In genomic region chr1:52702886-52703787, GRCh38 we compare ENCODE assay signal across 1 cellular context.
TF ChIP-seq lines count a peak whose summit lies in the region.

No MANE protein-coding gene starts in this region.

TF ChIP-seq in HepG2, 621 proteins besides CTCF, POLR2A, EP300 and RAD21 (continued from another document and continues in another):
- TF ChIP-seq ZNF281 (CRISPR knock-in tag; IDR thresholded peaks at IDR 0.05; ENCODE audit: borderline replicate concordance) (peak; percentile 97), SKI (IDR thresholded peaks at IDR 0.05; ENCODE audit: partially characterized antibody) (no peak), ZNF251 (CRISPR knock-in tag; IDR thresholded peaks at IDR 0.05) (no peak), TSC22D2 (CRISPR knock-in tag; IDR thresholded peaks at IDR 0.05; ENCODE audit: borderline replicate concordance) (peak; percentile 48; the same call in 1 of the 2 replicates), ZEB1 (IDR thresholded peaks at IDR 0.05; ENCODE audit: insufficient replicate concordance, low read depth) (no peak), ZNF547 (CRISPR knock-in tag; IDR thresholded peaks at IDR 0.05) (peak; percentile 94), ZBTB8A (CRISPR knock-in tag; IDR thresholded peaks at IDR 0.05; ENCODE audit: borderline replicate concordance, low read depth) (peak; percentile 51; the same call in 1 of the 2 replicates), LRRFIP1 (CRISPR knock-in tag; conservative IDR thresholded peaks at IDR 0.05) (no peak), BATF2 (CRISPR knock-in tag; IDR thresholded peaks at IDR 0.05) (no peak), MAX (IDR thresholded peaks at IDR 0.05) (peak; percentile 99), RBFOX2 (IDR thresholded peaks at IDR 0.05; ENCODE audit: low read depth, low read length) (peak; percentile 73), CC2D1A (CRISPR knock-in tag; IDR thresholded peaks at IDR 0.05) (no peak), ZNF749 (CRISPR knock-in tag; IDR thresholded peaks at IDR 0.05; ENCODE audit: borderline replicate concordance) (peak; percentile 77; the same call in 1 of the 2 replicates), ZNF337 (CRISPR knock-in tag; IDR thresholded peaks at IDR 0.05; ENCODE audit: borderline replicate concordance, low read depth) (no peak; the same call in 1 of the 2 replicates), ATF4 (CRISPR knock-in tag; IDR thresholded peaks at IDR 0.05) (peak in 1 of 2 experiments; percentile 90; a peak in 2 of 4 replicates), CENPT (CRISPR knock-in tag; IDR thresholded peaks at IDR 0.05; ENCODE audit: low read depth) (no peak), CEBPZ (IDR thresholded peaks at IDR 0.05; ENCODE audit: low read length) (no peak), ZSCAN20 (CRISPR knock-in tag; IDR thresholded peaks at IDR 0.05; ENCODE audit: borderline replicate concordance) (no peak), RELA (CRISPR knock-in tag; IDR thresholded peaks at IDR 0.05) (no peak), ZSCAN5A (CRISPR knock-in tag; IDR thresholded peaks at IDR 0.05; ENCODE audit: borderline replicate concordance) (peak; percentile 61; the same call in 1 of the 2 replicates), ZGPAT (CRISPR knock-in tag; IDR thresholded peaks at IDR 0.05) (peak; percentile 88; the same call in 1 of the 2 replicates), ZFP91 (CRISPR knock-in tag; IDR thresholded peaks at IDR 0.05; ENCODE audit: borderline replicate concordance) (peak; percentile 94), PAX8 (CRISPR knock-in tag; IDR thresholded peaks at IDR 0.05; ENCODE audit: borderline replicate concordance) (0 out of 2 replicates have a peak, but pooled peaks have one; percentile 68), TIGD3 (CRISPR knock-in tag; IDR thresholded peaks at IDR 0.05; ENCODE audit: borderline replicate concordance) (no peak), SIN3B (IDR thresholded peaks at IDR 0.05; ENCODE audit: low read length) (no peak), ETS1 (CRISPR knock-in tag; IDR thresholded peaks at IDR 0.05) (no peak), ZNF652 (CRISPR knock-in tag; IDR thresholded peaks at IDR 0.05; ENCODE audit: borderline replicate concordance, low read depth) (peak; percentile 81), FOXK2 (IDR thresholded peaks at IDR 0.05) (no peak), ZNF704 (CRISPR knock-in tag; IDR thresholded peaks at IDR 0.05; ENCODE audit: borderline replicate concordance) (peak; percentile 91; the same call in 1 of the 2 replicates), RAD51 (IDR thresholded peaks at IDR 0.05; ENCODE audit: borderline replicate concordance) (peak; percentile 81), THAP11 (CRISPR knock-in tag; IDR thresholded peaks at IDR 0.05) (peak; percentile 72), ZNF598 (CRISPR knock-in tag; IDR thresholded peaks at IDR 0.05; ENCODE audit: borderline replicate concordance) (peak; percentile 91), TAF1 (CRISPR knock-in tag; IDR thresholded peaks at IDR 0.05) (peak; percentile 61; the same call in 1 of the 2 replicates), ZNF335 (CRISPR knock-in tag; IDR thresholded peaks at IDR 0.05) (peak; percentile 81), MYPOP (CRISPR knock-in tag; IDR thresholded peaks at IDR 0.05) (peak; percentile 98), ZNF780A (CRISPR knock-in tag; IDR thresholded peaks at IDR 0.05) (no peak)
